ENCODE assay signal across 17 cellular contexts in genomic region chr5:1747803-1748085, GRCh38.
"Had no signal": no experiment of that assay in that cellular context is flagged by ENCODE, and none has a peak within 500 bp of the region (broad histone marks: within the 10 kb centered on the region; RNA-seq: fewer than 3 reads in every experiment).

No MANE protein-coding gene starts in this region.

- H3K27ac ChIP-seq: colonic mucosa, esophagus squamous epithelium, hepatocyte, right atrium auricular region, tibial artery, upper lobe of left lung, vagina had no signal

- H3K4me1 ChIP-seq: colonic mucosa, esophagus squamous epithelium, right atrium auricular region, tibial artery, upper lobe of left lung, vagina had no signal

- H3K9me3 ChIP-seq: colonic mucosa, esophagus squamous epithelium, right atrium auricular region, tibial artery, upper lobe of left lung, vagina had no signal

- H3K36me3 ChIP-seq: colonic mucosa, esophagus squamous epithelium, right atrium auricular region, tibial artery, upper lobe of left lung, vagina had no signal

- H3K27me3 ChIP-seq: colonic mucosa, hepatocyte, right atrium auricular region, upper lobe of left lung, vagina had no signal

- DNase-seq: colonic mucosa; dermis blood vessel endothelial cell; esophagus squamous epithelium; foreskin fibroblast; mesenchymal stem cell; naive B cell; small intestine; stimulated activated CD4-positive, alpha-beta T cell treated with anti-CD3 and anti-CD28 coated beads, Interleukin-4, amount 100 ng/mL, for 1 hour; stimulated activated CD8-positive, alpha-beta memory T cell treated with anti-CD3 and anti-CD28 coated beads, Interleukin-4, amount 100 ng/mL, for 48 hours had no signal

- ATAC-seq: left lobe of liver; stimulated activated effector memory CD8-positive, alpha-beta T cell treated with anti-CD3 and anti-CD28 coated beads, Interleukin-12 subunit alpha, Interleukin-12 subunit beta, amount 100 ng/mL, for 72 hours had no signal

- H3K4me3 ChIP-seq: colonic mucosa, esophagus squamous epithelium, hepatocyte, lung, right atrium auricular region, tibial artery, upper lobe of left lung, vagina had no signal
